ENCODE assay signal across 8 cellular contexts in genomic region chr1:112849967-112850641, GRCh38.
DNase-seq lines count a peak whose midpoint lies in the region; ATAC-seq, FAIRE-seq and TF ChIP-seq lines count a peak whose summit lies in the region.

No MANE protein-coding gene starts in this region.

- no peaks in the 10 kb centered on the region for H3K9me2 ChIP-seq in neural cell (ENCODE audit: insufficient read depth, low read length)

- FAIRE-seq in endothelial cell of umbilical vein (lab: Jason Lieb, UNC), result peak; percentile 91

- intact Hi-C loops in endothelial cell of umbilical vein (cut with micrococcal nuclease), result loop anchor here (1.0 kb wide), 1 partner anchor 16 kb away; no protein-coding TSS in a partner anchor

- H3K27me3 ChIP-seq in BJ (ENCODE audit: control insufficient read depth, insufficient read depth, low read length) (no peaks in the 10 kb centered on the region), endothelial cell of umbilical vein (ENCODE audit: control insufficient read depth in 2 of 2, insufficient read depth in 2 of 2, low read length in 2 of 2) (no peaks in the 10 kb centered on the region), neural cell (ENCODE audit: insufficient read depth, low read depth, low read length) (peaks cover 4% of the 10 kb centered on the region)

- BruUV-seq in endothelial cell of umbilical vein (replicated peaks; lab: Mats Ljungman, UMichigan), result no TSS peak

- H2AFZ ChIP-seq in endothelial cell of umbilical vein (ENCODE audit: low read depth, low read length), result peak overlapping the region; percentile 65
- H2AFZ ChIP-seq in neural cell (ENCODE audit: low read depth, low read length), result no peak overlapping the region

- TF ChIP-seq RAD21 in neural cell (conservative IDR thresholded peaks at IDR 0.05), result no peak

- no peak for ATAC-seq in HG03135 (IDR thresholded peaks at IDR 0.05; ENCODE audit: unreplicated experiment)

- H3K9ac ChIP-seq in endothelial cell of umbilical vein (replicated peaks; ENCODE audit: extremely low read depth, insufficient read depth, low read length) (peak overlapping the region; percentile 59), neural cell (ENCODE audit: low read length) (no peak overlapping the region)

- H3K36me3 ChIP-seq in BJ (ENCODE audit: control insufficient read depth, insufficient read depth, low read length) (no peaks in the 10 kb centered on the region), endothelial cell of umbilical vein (ENCODE audit: control insufficient read depth in 2 of 2, extremely low read depth in 1 of 2, insufficient read depth in 2 of 2, low read length in 2 of 2) (no peaks in the 10 kb centered on the region), neural cell (ENCODE audit: insufficient read depth, low read length) (no peaks in the 10 kb centered on the region)

- H3K4me1 ChIP-seq in endothelial cell of umbilical vein (ENCODE audit: control insufficient read depth, extremely low read depth, insufficient read depth, low read length), result peaks cover 14% of the 10 kb centered on the region

- POLR2A ChIA-PET in BJ (lab: Charles Lee), result no interaction called here
- POLR2A ChIA-PET in endothelial cell of umbilical vein (lab: Charles Lee), result interaction anchor here (1.0 kb wide), 1 partner anchor 31 kb away, joined by 3 read pairs; no protein-coding TSS in a partner anchor

- H3K27ac ChIP-seq in endothelial cell of umbilical vein (ENCODE audit: insufficient read depth, low read depth, low read length) (peak overlapping the region; percentile 50), neural cell (ENCODE audit: low read length) (no peak overlapping the region)

- H3K4me2 ChIP-seq in endothelial cell of umbilical vein (ENCODE audit: insufficient read depth, low read length), result peak overlapping the region; percentile 75
- no peak overlapping the region for H3K4me2 ChIP-seq in neural cell (ENCODE audit: low read length)

- DNase-seq in BJ (ENCODE audit: low read depth) (no peak), NCI-H82 (lab: John Stamatoyannopoulos, UW) (peak; percentile 90), endothelial cell of umbilical vein (ENCODE audit: low read depth, low spot score) (no peak), cerebellar cortex (ENCODE audit: low spot score) (no peak), AML-193 (lab: John Stamatoyannopoulos, UW) (no peak), GDM1 (lab: John Stamatoyannopoulos, UW) (no peak)

- H3K79me2 ChIP-seq in endothelial cell of umbilical vein (ENCODE audit: control insufficient read depth, insufficient read depth, low read length) (peaks cover 8% of the 10 kb centered on the region), neural cell (replicated peaks; ENCODE audit: insufficient read depth, low read length) (no peaks in the 10 kb centered on the region)

- no peaks in the 10 kb centered on the region for H3F3A ChIP-seq in neural cell (ENCODE audit: insufficient read depth, low read length, poor library complexity, severe bottlenecking)

- peak overlapping the region; percentile 46 for H3K4me3 ChIP-seq in BJ (ENCODE audit: low read depth, low read length)
- peak overlapping the region; percentile 21 to 61 (median 59) for H3K4me3 ChIP-seq in endothelial cell of umbilical vein (replicated peaks in 1 of 3; ENCODE audit: insufficient read depth in 1 of 3, low read depth in 1 of 3, low read length in 3 of 3)
- peak overlapping the region; percentile 60 for H3K4me3 ChIP-seq in neural cell (ENCODE audit: low read length)

- H3K9me1 ChIP-seq in endothelial cell of umbilical vein (replicated peaks; ENCODE audit: control insufficient read depth, extremely low read depth, insufficient read depth, low read length), result no peaks in the 10 kb centered on the region

- H3K9me3 ChIP-seq in endothelial cell of umbilical vein (replicated peaks; ENCODE audit: control insufficient read depth, insufficient read depth, low read length) (no peaks in the 10 kb centered on the region), neural cell (ENCODE audit: low read length) (no peaks in the 10 kb centered on the region)

- TF ChIP-seq EP300 in neural cell (conservative IDR thresholded peaks at IDR 0.05; ENCODE audit: poor library complexity, severe bottlenecking), result no peak

- TF ChIP-seq CTCF in BJ (IDR thresholded peaks at IDR 0.05; ENCODE audit: insufficient read depth, low read depth, low read length) (no peak), endothelial cell of umbilical vein (IDR thresholded peaks at IDR 0.05; ENCODE audit: extremely low read depth in 1 of 2, insufficient read depth in 1 of 2, low read depth in 1 of 2, low read length in 2 of 2) (no peak), neural cell (IDR thresholded peaks at IDR 0.05; ENCODE audit: poor library complexity, severe bottlenecking) (no peak)

- H4K20me1 ChIP-seq in endothelial cell of umbilical vein (replicated peaks; ENCODE audit: control insufficient read depth, extremely low read depth, insufficient read depth, low read length) (no peaks in the 10 kb centered on the region), neural cell (ENCODE audit: insufficient read depth) (no peaks in the 10 kb centered on the region)

- no peak for TF ChIP-seq POLR2A in endothelial cell of umbilical vein (IDR thresholded peaks at IDR 0.05; ENCODE audit: low read depth, low read length)

- dilution Hi-C loops in endothelial cell of umbilical vein (cut with MboI; ENCODE audit: extremely low pct_ligation_motif_present, low sequenced_read_pairs), result no loop called here

- CTCF ChIA-PET in BJ (lab: Yijun Ruan, JAX) (interaction anchor here (0.7 to 1.6 kb wide), 4 partner anchors 9 to 223 kb away, joined by 3 to 4 read pairs (median 3); partner anchors contain the start of gene LRIG2), endothelial cell of umbilical vein (lab: Charles Lee) (interaction anchor here (0.7 to 2.1 kb wide), 10 partner anchors 10 to 223 kb away, joined by 3 to 11 read pairs (median 4); partner anchors contain the start of genes LRIG2 and SLC16A1)

TF ChIP-seq in endothelial cell of umbilical vein, 7 proteins besides CTCF, POLR2A, EP300 and RAD21:
- TF ChIP-seq POLR2AphosphoS5 (IDR thresholded peaks at IDR 0.05; ENCODE audit: insufficient read depth, low read depth, low read length), result no peak
- TF ChIP-seq FOS (IDR thresholded peaks at IDR 0.05; ENCODE audit: borderline replicate concordance, insufficient read depth, low read length), result no peak
- no peak for TF ChIP-seq MYC (IDR thresholded peaks at IDR 0.05; ENCODE audit: low read depth, low read length)
- no peak for TF ChIP-seq MAX (IDR thresholded peaks at IDR 0.05; ENCODE audit: insufficient read depth, insufficient read length)
- TF ChIP-seq GATA2 (IDR thresholded peaks at IDR 0.05; ENCODE audit: insufficient read depth, insufficient read length, low read depth, low read length), result no peak
- no peak for TF ChIP-seq JUN (IDR thresholded peaks at IDR 0.05; ENCODE audit: borderline replicate concordance, insufficient read depth, insufficient read length, low read depth)
- no peak for TF ChIP-seq EZH2 (IDR thresholded peaks at IDR 0.05; ENCODE audit: borderline replicate concordance, low read depth, low read length, severe bottlenecking)

TF ChIP-seq in neural cell, 6 proteins besides CTCF, POLR2A, EP300 and RAD21:
- TF ChIP-seq SMC3 (conservative IDR thresholded peaks at IDR 0.05; ENCODE audit: poor library complexity), result no peak
- TF ChIP-seq MXI1 (conservative IDR thresholded peaks at IDR 0.05; ENCODE audit: poor library complexity, severe bottlenecking), result no peak
- no peak for TF ChIP-seq TAF1 (IDR thresholded peaks at IDR 0.05; ENCODE audit: low read depth)
- no peak for TF ChIP-seq POLR2AphosphoS5 (IDR thresholded peaks at IDR 0.05)
- TF ChIP-seq REST (IDR thresholded peaks at IDR 0.05; ENCODE audit: borderline replicate concordance), result no peak
- no peak for TF ChIP-seq EZH2 (IDR thresholded peaks at IDR 0.05; ENCODE audit: borderline replicate concordance, insufficient read depth, low read length, poor library complexity, severe bottlenecking)
